Comparison of ENCODE assay signal across 29 cellular contexts in the genomic region with DNA sequence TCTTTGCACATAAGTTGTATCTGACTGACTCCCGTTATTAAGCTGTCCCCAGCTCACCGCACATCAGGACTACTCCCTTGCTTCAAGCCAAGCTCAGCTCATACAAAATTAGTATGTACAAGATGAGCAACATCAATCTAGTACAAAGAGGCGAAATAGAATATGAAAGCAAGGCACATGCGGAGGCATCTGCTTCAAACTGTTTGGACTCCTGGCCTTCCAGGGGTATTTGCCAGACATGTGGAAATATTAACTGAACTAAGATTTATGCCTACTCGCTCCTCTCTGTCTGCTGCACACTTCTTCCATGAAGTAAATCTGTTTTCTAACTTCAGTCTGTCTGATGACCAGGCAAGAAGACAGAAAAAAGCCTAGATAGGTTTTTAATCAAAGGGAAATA.
A peak's percentile ranks its signal among the peaks of the same experiment; 100 is the strongest.
DNase-seq lines count a peak whose midpoint lies in the region; ATAC-seq and TF ChIP-seq lines count a peak whose summit lies in the region.
"Had no signal": no experiment of that assay in that cellular context is flagged by ENCODE, and none has a peak within 500 bp of the region (broad histone marks: within the 10 kb centered on the region; RNA-seq: fewer than 3 reads in every experiment).

No MANE protein-coding gene starts in this region.

- no peak overlapping the region for H3K27ac Mint-ChIP-seq in activated CD4-positive, alpha-beta T cell treated with anti-CD3 and anti-CD28 coated beads for 36 hours
- H3K27ac Mint-ChIP-seq: activated CD4-positive, alpha-beta T cell treated with anti-CD3 and anti-CD28 coated beads, Interleukin-2, amount 10 ng/mL, durations not matched to agents 24 days and 14 days; GM23338; T-helper 2 cell treated with Interferon-gamma antibody and Interleukin-4, amounts not matched to agents 5 μg/mL and 100 μg/mL, for 36 hours had no signal

- H3K36me3 ChIP-seq in left ventricle myocardium inferior = no peaks in the 10 kb centered on the region
- no peaks in the 10 kb centered on the region for H3K36me3 ChIP-seq in lower lobe of right lung
- no peaks in the 10 kb centered on the region for H3K36me3 ChIP-seq in testis (ENCODE audit: low read depth, missing control alignments)
- H3K36me3 ChIP-seq in OCI-LY7 (ENCODE audit: insufficient read depth, low read length) = no peaks in the 10 kb centered on the region
- H3K36me3 ChIP-seq: BE2C, neutrophil, prostate gland had no signal

- H3K27me3 Mint-ChIP-seq in activated CD4-positive, alpha-beta T cell treated with anti-CD3 and anti-CD28 coated beads for 36 hours = no peaks in the 10 kb centered on the region
- H3K27me3 Mint-ChIP-seq: activated CD4-positive, alpha-beta T cell treated with anti-CD3 and anti-CD28 coated beads, Interleukin-2, amount 10 ng/mL, durations not matched to agents 24 days and 14 days had no signal

- peaks cover 7% of the 10 kb centered on the region for H3K4me1 ChIP-seq in left ventricle myocardium inferior
- H3K4me1 ChIP-seq in lower lobe of right lung = no peaks in the 10 kb centered on the region
- peaks cover 4% of the 10 kb centered on the region for H3K4me1 ChIP-seq in testis
- H3K4me1 ChIP-seq in OCI-LY7 (ENCODE audit: insufficient read depth, low read length, poor library complexity, severe bottlenecking) = no peaks in the 10 kb centered on the region
- H3K4me1 ChIP-seq: A549, BE2C, prostate gland had no signal

- no peak overlapping the region for H3K4me3 Mint-ChIP-seq in activated CD4-positive, alpha-beta T cell treated with anti-CD3 and anti-CD28 coated beads for 36 hours
- H3K4me3 Mint-ChIP-seq: activated CD4-positive, alpha-beta T cell treated with anti-CD3 and anti-CD28 coated beads, Interleukin-2, amount 10 ng/mL, durations not matched to agents 24 days and 14 days; GM23338; T-helper 2 cell treated with Interferon-gamma antibody and Interleukin-4, amounts not matched to agents 5 μg/mL and 100 μg/mL, for 36 hours had no signal

- H3K79me2 ChIP-seq in OCI-LY7 (ENCODE audit: insufficient read depth, low read depth, low read length) = no peaks in the 10 kb centered on the region

- POLR2A ChIA-PET in OCI-LY7 (lab: Charles Lee) = no interaction called here
- POLR2A ChIA-PET in activated CD4-positive, alpha-beta T cell treated with anti-CD3 and anti-CD28 coated beads for 36 hours (lab: Charles Lee) = no interaction called here

- TF ChIP-seq CTCF in left ventricle myocardium inferior (IDR thresholded peaks at IDR 0.05; ENCODE audit: borderline replicate concordance) (no peak), lower lobe of right lung (IDR thresholded peaks at IDR 0.05) (no peak), testis (IDR thresholded peaks at IDR 0.05) (no peak), OCI-LY7 (conservative IDR thresholded peaks at IDR 0.05; ENCODE audit: low read length) (no peak)

- H3K36me3 Mint-ChIP-seq in activated CD4-positive, alpha-beta T cell treated with anti-CD3 and anti-CD28 coated beads for 36 hours (ENCODE audit: low read depth) = no peaks in the 10 kb centered on the region

- H3K4me2 ChIP-seq in OCI-LY7 (ENCODE audit: low read length) = no peak overlapping the region
- H3K4me2 ChIP-seq: A549, GM23338 had no signal

- peak overlapping the region; percentile 73 for H3K27ac ChIP-seq in left ventricle myocardium inferior (replicated peaks)
- peak overlapping the region; percentile 70 for H3K27ac ChIP-seq in lower lobe of right lung
- peak overlapping the region; percentile 67 to 71 for H3K27ac ChIP-seq in testis
- H3K27ac ChIP-seq in OCI-LY7 (ENCODE audit: low read depth, low read length, poor library complexity, severe bottlenecking) = no peak overlapping the region
- H3K27ac ChIP-seq: A549, dorsolateral prefrontal cortex, neutrophil, VCaP had no signal

- H3K27me3 ChIP-seq in left ventricle myocardium inferior (ENCODE audit: low read depth) (no peaks in the 10 kb centered on the region), lower lobe of right lung (ENCODE audit: low read depth) (no peaks in the 10 kb centered on the region), testis (no peaks in the 10 kb centered on the region)
- H3K27me3 ChIP-seq: BE2C, dorsolateral prefrontal cortex, neutrophil had no signal

- 53 to 64% methylated on average over 5 of the region's 5 CpGs for WGBS in testis, 2 donors

- H3K9me3 ChIP-seq in left ventricle myocardium inferior (replicated peaks) = no peaks in the 10 kb centered on the region
- no peaks in the 10 kb centered on the region for H3K9me3 ChIP-seq in lower lobe of right lung
- H3K9me3 ChIP-seq in testis = no peaks in the 10 kb centered on the region
- no peaks in the 10 kb centered on the region for H3K9me3 ChIP-seq in OCI-LY7 (ENCODE audit: low read length)
- H3K9me3 ChIP-seq: A549, BE2C, neutrophil, prostate gland had no signal

- no peaks in the 10 kb centered on the region for H3K4me1 Mint-ChIP-seq in activated CD4-positive, alpha-beta T cell treated with anti-CD3 and anti-CD28 coated beads for 36 hours
- H3K4me1 Mint-ChIP-seq: activated CD4-positive, alpha-beta T cell treated with anti-CD3 and anti-CD28 coated beads, Interleukin-2, amount 10 ng/mL, durations not matched to agents 24 days and 14 days; GM23338 had no signal

- intact Hi-C loops in left ventricle myocardium inferior (cut with micrococcal nuclease) = no loop called here
- intact Hi-C loops in left cardiac atrium (cut with DNase I) = no loop called here
- intact Hi-C loops in lower lobe of right lung (cut with DNase I) = no loop called here
- intact Hi-C loops in testis (cut with DNase I; ENCODE audit: low total_unique reads) = no loop called here
- intact Hi-C loops in OCI-LY7 (cut with micrococcal nuclease; ENCODE audit: unreplicated experiment) = no loop called here
- intact Hi-C loops in activated CD4-positive, alpha-beta T cell treated with anti-CD3 and anti-CD28 coated beads for 36 hours (cut with DNase I, micrococcal nuclease) = no loop called here

- H3K9me2 ChIP-seq in OCI-LY7 (ENCODE audit: insufficient read depth, low read length) = no peaks in the 10 kb centered on the region

- no TSS peak for BruUV-seq in OCI-LY7 (replicated peaks; lab: Mats Ljungman, UMichigan)

- H3K9me3 Mint-ChIP-seq in activated CD4-positive, alpha-beta T cell treated with anti-CD3 and anti-CD28 coated beads for 36 hours (ENCODE audit: low read depth) = peaks cover 6% of the 10 kb centered on the region
- H3K9me3 Mint-ChIP-seq: GM23338 had no signal

- DNase-seq in left ventricle myocardium inferior = no peak
- no peak for DNase-seq in left cardiac atrium
- no peak for DNase-seq in lower lobe of right lung
- peak; percentile 46 for DNase-seq in testis
- DNase-seq in OCI-LY7 (ENCODE audit: low spot score) = no peak
- no peak for DNase-seq in AML-193 (lab: John Stamatoyannopoulos, UW)
- DNase-seq in activated CD4-positive, alpha-beta T cell treated with anti-CD3 and anti-CD28 coated beads for 36 hours = no peak
- DNase-seq: activated CD4-positive, alpha-beta T cell treated with anti-CD3 and anti-CD28 coated beads, Interleukin-2, amount 10 ng/mL, durations not matched to agents 24 days and 14 days; activated naive CD4-positive, alpha-beta T cell treated with Interleukin-2 at 50 U/mL for 16 hours; activated T-cell treated with anti-CD3 and anti-CD28 coated beads, Interleukin-2, amount 50 U/mL, for 48 hours; anterior cingulate cortex; BE2C; DMS53; dorsolateral prefrontal cortex; foreskin melanocyte; GDM1; NCI-H1105; NCI-H2029; NCI-H226; NCI-H774; small intestine; stimulated activated CD4-positive, alpha-beta T cell treated with anti-CD3 and anti-CD28 coated beads, Interleukin-2, amount 100 ng/mL, for 24 hours had no signal

- H4K20me1 ChIP-seq in OCI-LY7 (ENCODE audit: insufficient read depth, low read length) = no peaks in the 10 kb centered on the region

- CTCF ChIA-PET in OCI-LY7 (lab: Charles Lee; ENCODE audit: unreplicated experiment) = no interaction called here
- CTCF ChIA-PET in activated CD4-positive, alpha-beta T cell treated with anti-CD3 and anti-CD28 coated beads for 36 hours (lab: Charles Lee) = no interaction called here

- H3K4me3 ChIP-seq in left ventricle myocardium inferior (no peak overlapping the region), lower lobe of right lung (no peak overlapping the region), testis (no peak overlapping the region), OCI-LY7 (ENCODE audit: low read depth, low read length, poor library complexity, severe bottlenecking) (no peak overlapping the region)
- H3K4me3 ChIP-seq: A549, dorsolateral prefrontal cortex, GM23338, prostate gland had no signal

- TF ChIP-seq POLR2A in testis (IDR thresholded peaks at IDR 0.05) = no peak

- H2AFZ ChIP-seq in OCI-LY7 (ENCODE audit: low read length) = no peak overlapping the region
- H2AFZ ChIP-seq: GM23338 had no signal

- ATAC-seq in left cardiac atrium (no peak), lower lobe of right lung (peak in 1 of 2 donors; percentile 32), GM21619 (IDR thresholded peaks at IDR 0.05; ENCODE audit: unreplicated experiment) (no peak)
- ATAC-seq in activated CD4-positive, alpha-beta T cell treated with anti-CD3 and anti-CD28 coated beads for 36 hours = no peak
- ATAC-seq: A549, GM23338 had no signal
